ENCODE assay signal across 29 cellular contexts in genomic region chr15:49888341-49888693, GRCh38.
"Had no signal": no experiment of that assay in that cellular context is flagged by ENCODE, and none has a peak within 500 bp of the region (broad histone marks: within the 10 kb centered on the region; RNA-seq: fewer than 3 reads in every experiment).

No MANE protein-coding gene starts in this region.

- H3K27ac ChIP-seq: foreskin keratinocyte, left ventricle myocardium inferior, neutrophil, psoas muscle, WERI-Rb-1 had no signal

- H3K9me3 ChIP-seq: left ventricle myocardium inferior, neutrophil, ovary, psoas muscle had no signal

- H3K4me3 ChIP-seq: left ventricle myocardium inferior, ovary, psoas muscle, skin epidermis had no signal

- H3K27me3 ChIP-seq: foreskin keratinocyte, neutrophil, ovary had no signal

- H3K36me3 ChIP-seq: left ventricle myocardium inferior, ovary, WERI-Rb-1 had no signal

- H3K9me3 Mint-ChIP-seq: activated CD4-positive, alpha-beta T cell treated with anti-CD3 and anti-CD28 coated beads, Interleukin-2, amount 10 ng/mL, durations not matched to agents 7 days and 5 days; activated CD8-positive, alpha-beta T cell treated with anti-CD3 and anti-CD28 coated beads for 36 hours; activated naive CD4-positive, alpha-beta T cell treated with anti-CD3 and anti-CD28 coated beads, Interleukin-2, amount 10 ng/mL, durations not matched to agents 7 days and 5 days; dendritic cell treated with granulocyte-macrophage colony-stimulating factor and Interleukin-4, amounts not matched to agents 40 ng/mL and 50 ng/mL, for 4 days; natural killer cell treated with Interleukin-12 subunit alpha and Interleukin-12 subunit beta and Interleukin-15 and Interleukin-18, amount 100 ng/mL, for 72 hours; stimulated activated naive CD8-positive, alpha-beta T cell treated with anti-CD3 and anti-CD28 coated beads, Interleukin-15, Interleukin-2, amounts not matched to agents 100 ng/mL and 50 ng/mL, for 24 hours; T-cell; T-helper 2 cell treated with Interferon-gamma antibody and Interleukin-4, amounts not matched to agents 5 μg/mL and 100 μg/mL, for 36 hours had no signal

- H3K27ac Mint-ChIP-seq: activated CD4-positive, alpha-beta T cell treated with anti-CD3 and anti-CD28 coated beads, Interleukin-2, amount 10 ng/mL, durations not matched to agents 7 days and 5 days; activated CD8-positive, alpha-beta memory T cell treated with anti-CD3 and anti-CD28 coated beads, Interleukin-2, amount 10 ng/mL, durations not matched to agents 7 days and 5 days; activated CD8-positive, alpha-beta T cell treated with anti-CD3 and anti-CD28 coated beads for 36 hours; activated naive CD4-positive, alpha-beta T cell treated with anti-CD3 and anti-CD28 coated beads, Interleukin-2, amount 10 ng/mL, durations not matched to agents 7 days and 5 days; dendritic cell treated with granulocyte-macrophage colony-stimulating factor and Interleukin-4, amounts not matched to agents 40 ng/mL and 50 ng/mL, for 4 days; natural killer cell treated with Interleukin-12 subunit alpha and Interleukin-12 subunit beta and Interleukin-15 and Interleukin-18, amount 100 ng/mL, for 72 hours; stimulated activated naive CD8-positive, alpha-beta T cell treated with anti-CD3 and anti-CD28 coated beads, Interleukin-15, Interleukin-2, amounts not matched to agents 100 ng/mL and 50 ng/mL, for 24 hours; T-cell; T-helper 2 cell treated with Interferon-gamma antibody and Interleukin-4, amounts not matched to agents 5 μg/mL and 100 μg/mL, for 36 hours had no signal

- H3K27me3 Mint-ChIP-seq: activated CD4-positive, alpha-beta T cell treated with anti-CD3 and anti-CD28 coated beads, Interleukin-2, amount 10 ng/mL, durations not matched to agents 7 days and 5 days; activated CD8-positive, alpha-beta memory T cell treated with anti-CD3 and anti-CD28 coated beads, Interleukin-2, amount 10 ng/mL, durations not matched to agents 7 days and 5 days; activated CD8-positive, alpha-beta T cell treated with anti-CD3 and anti-CD28 coated beads for 36 hours; activated naive CD4-positive, alpha-beta T cell treated with anti-CD3 and anti-CD28 coated beads, Interleukin-2, amount 10 ng/mL, durations not matched to agents 7 days and 5 days; brain; dendritic cell treated with granulocyte-macrophage colony-stimulating factor and Interleukin-4, amounts not matched to agents 40 ng/mL and 50 ng/mL, for 4 days; natural killer cell treated with Interleukin-12 subunit alpha and Interleukin-12 subunit beta and Interleukin-15 and Interleukin-18, amount 100 ng/mL, for 72 hours; stimulated activated naive CD8-positive, alpha-beta T cell treated with anti-CD3 and anti-CD28 coated beads, Interleukin-15, Interleukin-2, amounts not matched to agents 100 ng/mL and 50 ng/mL, for 24 hours had no signal

- H3K36me3 Mint-ChIP-seq: activated naive CD4-positive, alpha-beta T cell treated with anti-CD3 and anti-CD28 coated beads, Interleukin-2, amount 10 ng/mL, durations not matched to agents 7 days and 5 days; brain; T-cell had no signal

- H3K4me1 Mint-ChIP-seq: activated CD4-positive, alpha-beta T cell treated with anti-CD3 and anti-CD28 coated beads, Interleukin-2, amount 10 ng/mL, durations not matched to agents 7 days and 5 days; activated CD8-positive, alpha-beta memory T cell treated with anti-CD3 and anti-CD28 coated beads, Interleukin-2, amount 10 ng/mL, durations not matched to agents 7 days and 5 days; activated naive CD4-positive, alpha-beta T cell treated with anti-CD3 and anti-CD28 coated beads, Interleukin-2, amount 10 ng/mL, durations not matched to agents 7 days and 5 days; brain; T-cell had no signal

- ATAC-seq: activated CD8-positive, alpha-beta memory T cell treated with anti-CD3 and anti-CD28 coated beads, Interleukin-2, amount 10 ng/mL, durations not matched to agents 7 days and 5 days; activated CD8-positive, alpha-beta T cell treated with anti-CD3 and anti-CD28 coated beads for 36 hours; foreskin keratinocyte; natural killer cell treated with Interleukin-12 subunit alpha and Interleukin-12 subunit beta and Interleukin-15 and Interleukin-18, amount 100 ng/mL, for 72 hours; psoas muscle; right cardiac atrium; T-cell had no signal

- H3K4me3 Mint-ChIP-seq: activated CD4-positive, alpha-beta T cell treated with anti-CD3 and anti-CD28 coated beads, Interleukin-2, amount 10 ng/mL, durations not matched to agents 7 days and 5 days; activated CD8-positive, alpha-beta memory T cell treated with anti-CD3 and anti-CD28 coated beads, Interleukin-2, amount 10 ng/mL, durations not matched to agents 7 days and 5 days; activated CD8-positive, alpha-beta T cell treated with anti-CD3 and anti-CD28 coated beads for 36 hours; activated naive CD4-positive, alpha-beta T cell treated with anti-CD3 and anti-CD28 coated beads, Interleukin-2, amount 10 ng/mL, durations not matched to agents 7 days and 5 days; brain; dendritic cell treated with granulocyte-macrophage colony-stimulating factor and Interleukin-4, amounts not matched to agents 40 ng/mL and 50 ng/mL, for 4 days; natural killer cell treated with Interleukin-12 subunit alpha and Interleukin-12 subunit beta and Interleukin-15 and Interleukin-18, amount 100 ng/mL, for 72 hours; stimulated activated naive CD8-positive, alpha-beta T cell treated with anti-CD3 and anti-CD28 coated beads, Interleukin-15, Interleukin-2, amounts not matched to agents 100 ng/mL and 50 ng/mL, for 24 hours; T-cell; T-helper 2 cell treated with Interferon-gamma antibody and Interleukin-4, amounts not matched to agents 5 μg/mL and 100 μg/mL, for 36 hours had no signal

- H3K4me1 ChIP-seq: foreskin keratinocyte, left ventricle myocardium inferior, psoas muscle had no signal

- DNase-seq: activated CD4-positive, alpha-beta T cell treated with anti-CD3 and anti-CD28 coated beads, Interleukin-2, amount 10 ng/mL, durations not matched to agents 7 days and 5 days; activated CD4-positive, CD25-positive, alpha-beta regulatory T cell treated with anti-CD3 and anti-CD28 coated beads, Interleukin-2, amount 50 U/mL, for 72 hours; activated CD8-positive, alpha-beta memory T cell treated with anti-CD3 and anti-CD28 coated beads, Interleukin-2, amount 10 ng/mL, durations not matched to agents 7 days and 5 days; activated CD8-positive, alpha-beta T cell treated with anti-CD3 and anti-CD28 coated beads for 36 hours; activated effector memory CD4-positive, alpha-beta T cell treated with anti-CD3 and anti-CD28 coated beads, Interleukin-2, amount 50 U/mL, for 16 hours; activated naive CD4-positive, alpha-beta T cell treated with anti-CD3 and anti-CD28 coated beads, Interleukin-2, amount 10 ng/mL, durations not matched to agents 7 days and 5 days; activated T-cell treated with anti-CD3 and anti-CD28 coated beads for 4 hours; anterior cingulate cortex; caudate nucleus; effector CD4-positive, alpha-beta T cell; foreskin keratinocyte; glutamatergic neuron; hippocampal formation; left ventricle myocardium inferior; midbrain; ovary; psoas muscle; right cardiac atrium; stimulated activated CD4-positive, alpha-beta T cell treated with anti-CD3 and anti-CD28 coated beads, Interleukin-1b, Interleukin-23, amount 100 ng/mL, for 48 hours; T-cell; trophoblast cell; WERI-Rb-1 had no signal
